18 cellular contexts compared by ENCODE assay signal in the genomic region with DNA sequence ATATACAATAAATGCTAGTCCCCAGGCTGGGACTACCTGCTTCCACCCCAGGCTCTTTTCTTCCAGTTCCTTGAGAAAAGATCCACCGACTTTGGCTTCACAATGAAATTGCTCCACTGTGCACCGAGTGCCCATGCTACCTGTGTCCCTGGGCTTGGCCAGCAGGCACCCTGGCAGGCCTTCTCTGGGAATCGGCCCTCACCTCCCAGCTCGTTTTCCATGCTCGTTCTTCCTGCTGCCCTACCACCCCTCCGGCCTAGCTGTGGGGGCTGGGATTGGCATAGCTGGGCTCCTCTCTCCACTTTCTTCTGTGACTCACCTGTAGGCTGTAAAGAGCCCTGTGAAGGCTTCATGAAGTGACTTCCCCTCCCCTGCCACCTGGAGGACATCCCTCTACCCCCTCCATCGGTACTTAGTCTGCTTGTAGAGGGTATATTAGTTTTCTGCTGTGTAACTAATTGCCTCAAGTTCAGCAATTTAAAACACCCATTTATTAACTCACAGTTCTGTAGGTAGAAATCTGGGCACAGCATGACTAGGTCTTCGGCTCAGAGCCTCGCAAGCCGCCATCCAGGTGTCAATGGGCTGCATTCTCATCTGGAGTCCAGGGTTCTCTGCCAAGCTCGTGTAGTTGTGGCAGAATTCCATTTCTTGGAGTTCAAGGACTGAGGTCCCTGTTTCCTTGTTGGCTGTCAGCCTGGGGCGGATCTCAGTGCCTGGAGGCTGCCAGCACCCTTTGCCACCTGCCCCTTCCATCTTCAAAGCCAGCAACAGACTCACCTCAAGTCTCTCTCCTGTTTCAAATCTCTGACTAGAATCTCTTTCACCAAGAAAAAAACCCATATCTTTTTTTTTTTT. TPM values are rescaled to one million over a fixed set of nuclear protein-coding genes. Genes with fewer than 3 reads are reported as not detected.
"Had no signal": no experiment of that assay in that cellular context is flagged by ENCODE, and none has a peak within 500 bp of the region (broad histone marks: within the 10 kb centered on the region; RNA-seq: fewer than 3 reads in every experiment).

No MANE protein-coding gene starts in this region.

- H3K9me3 Mint-ChIP-seq: activated CD4-positive, alpha-beta T cell treated with anti-CD3 and anti-CD28 coated beads, Interleukin-2, amount 10 ng/mL, durations not matched to agents 24 days and 14 days; activated naive CD4-positive, alpha-beta T cell treated with anti-CD3 and anti-CD28 coated beads for 36 hours; immature natural killer cell; natural killer cell treated with Interleukin-12 subunit alpha and Interleukin-12 subunit beta and Interleukin-15 and Interleukin-18, amount 100 ng/mL, for 72 hours; stimulated activated naive CD8-positive, alpha-beta T cell treated with anti-CD3 and anti-CD28 coated beads, Interleukin-15, Interleukin-2, amounts not matched to agents 100 ng/mL and 50 ng/mL, for 24 hours; T-helper 1 cell treated with Interleukin-12 subunit alpha and Interleukin-12 subunit beta and Interleukin-4 antibody, amounts not matched to agents 30 μg/mL and 1 μg/mL, for 36 hours had no signal

- H3K4me3 Mint-ChIP-seq: activated CD4-positive, alpha-beta T cell treated with anti-CD3 and anti-CD28 coated beads, Interleukin-2, amount 10 ng/mL, durations not matched to agents 24 days and 14 days; activated naive CD4-positive, alpha-beta T cell treated with anti-CD3 and anti-CD28 coated beads for 36 hours; immature natural killer cell; natural killer cell treated with Interleukin-12 subunit alpha and Interleukin-12 subunit beta and Interleukin-15 and Interleukin-18, amount 100 ng/mL, for 72 hours; stimulated activated naive CD8-positive, alpha-beta T cell treated with anti-CD3 and anti-CD28 coated beads, Interleukin-15, Interleukin-2, amounts not matched to agents 100 ng/mL and 50 ng/mL, for 24 hours; T-helper 1 cell treated with Interleukin-12 subunit alpha and Interleukin-12 subunit beta and Interleukin-4 antibody, amounts not matched to agents 30 μg/mL and 1 μg/mL, for 36 hours had no signal

- H3K4me3 ChIP-seq: esophagus muscularis mucosa, lung, sigmoid colon, thyroid gland had no signal

- H3K27ac Mint-ChIP-seq: activated CD4-positive, alpha-beta T cell treated with anti-CD3 and anti-CD28 coated beads, Interleukin-2, amount 10 ng/mL, durations not matched to agents 24 days and 14 days; activated naive CD4-positive, alpha-beta T cell treated with anti-CD3 and anti-CD28 coated beads for 36 hours; immature natural killer cell; natural killer cell treated with Interleukin-12 subunit alpha and Interleukin-12 subunit beta and Interleukin-15 and Interleukin-18, amount 100 ng/mL, for 72 hours; stimulated activated naive CD8-positive, alpha-beta T cell treated with anti-CD3 and anti-CD28 coated beads, Interleukin-15, Interleukin-2, amounts not matched to agents 100 ng/mL and 50 ng/mL, for 24 hours; T-helper 1 cell treated with Interleukin-12 subunit alpha and Interleukin-12 subunit beta and Interleukin-4 antibody, amounts not matched to agents 30 μg/mL and 1 μg/mL, for 36 hours had no signal

- H3K4me1 ChIP-seq: sigmoid colon, thyroid gland had no signal

- DNase-seq: activated CD4-positive, alpha-beta T cell treated with anti-CD3 and anti-CD28 coated beads, Interleukin-2, amount 10 ng/mL, durations not matched to agents 24 days and 14 days; activated CD8-positive, alpha-beta memory T cell treated with anti-CD3 and anti-CD28 coated beads for 24 hours; activated naive CD4-positive, alpha-beta T cell treated with anti-CD3 and anti-CD28 coated beads for 36 hours; central memory CD4-positive, alpha-beta T cell; immature natural killer cell; left cardiac atrium; occipital lobe; sigmoid colon; stimulated activated CD4-positive, alpha-beta T cell treated with anti-CD3 and anti-CD28 coated beads, Interleukin-12 subunit alpha, Interleukin-12 subunit beta, amount 100 ng/mL, for 4 hours; stimulated activated CD4-positive, alpha-beta T cell treated with anti-CD3 and anti-CD28 coated beads, Interleukin-2, amount 100 ng/mL, for 48 hours; thyroid gland had no signal

- ATAC-seq: left cardiac atrium; natural killer cell treated with Interleukin-12 subunit alpha and Interleukin-12 subunit beta and Interleukin-15 and Interleukin-18, amount 100 ng/mL, for 72 hours had no signal

- H3K27ac ChIP-seq: esophagus muscularis mucosa, sigmoid colon, thyroid gland had no signal

- H3K9me3 ChIP-seq: esophagus muscularis mucosa, sigmoid colon, thyroid gland had no signal

- H3K4me1 Mint-ChIP-seq: activated CD4-positive, alpha-beta T cell treated with anti-CD3 and anti-CD28 coated beads, Interleukin-2, amount 10 ng/mL, durations not matched to agents 24 days and 14 days; immature natural killer cell had no signal

- H3K36me3 ChIP-seq: esophagus muscularis mucosa, sigmoid colon, thyroid gland had no signal

- H3K36me3 Mint-ChIP-seq: immature natural killer cell; natural killer cell treated with Interleukin-12 subunit alpha and Interleukin-12 subunit beta and Interleukin-15 and Interleukin-18, amount 100 ng/mL, for 72 hours had no signal

- H3K27me3 ChIP-seq: thyroid gland had no signal

RNA-seq across cellular contexts. Expression of gene DPYSL5, which starts 57.6 kb away (rescaled TPM):
- total RNA-seq: activated CD4-positive, alpha-beta T cell treated with anti-CD3 and anti-CD28 coated beads, Interleukin-2, amount 10 ng/mL, durations not matched to agents 24 days and 14 days; fibroblast of villous mesenchyme; left cardiac atrium; natural killer cell treated with Interleukin-12 subunit alpha and Interleukin-12 subunit beta and Interleukin-15 and Interleukin-18, amount 100 ng/mL, for 72 hours; pulmonary artery endothelial cell; thyroid gland had no signal
- polyA plus RNA-seq: immature natural killer cell, lung had no signal
